In genomic region chr2:215772003-215772402, GRCh38 we compare ENCODE assay signal across 1 cellular context.
TF ChIP-seq lines count a peak whose summit lies in the region.

No MANE protein-coding gene starts in this region.

TF ChIP-seq in K562, 482 proteins besides CTCF, POLR2A, EP300 and RAD21 (continued from another document):
- TF ChIP-seq ETV5 (CRISPR knock-in tag; IDR thresholded peaks at IDR 0.05; ENCODE audit: low read depth) = no peak
- TF ChIP-seq, protein P1, sequence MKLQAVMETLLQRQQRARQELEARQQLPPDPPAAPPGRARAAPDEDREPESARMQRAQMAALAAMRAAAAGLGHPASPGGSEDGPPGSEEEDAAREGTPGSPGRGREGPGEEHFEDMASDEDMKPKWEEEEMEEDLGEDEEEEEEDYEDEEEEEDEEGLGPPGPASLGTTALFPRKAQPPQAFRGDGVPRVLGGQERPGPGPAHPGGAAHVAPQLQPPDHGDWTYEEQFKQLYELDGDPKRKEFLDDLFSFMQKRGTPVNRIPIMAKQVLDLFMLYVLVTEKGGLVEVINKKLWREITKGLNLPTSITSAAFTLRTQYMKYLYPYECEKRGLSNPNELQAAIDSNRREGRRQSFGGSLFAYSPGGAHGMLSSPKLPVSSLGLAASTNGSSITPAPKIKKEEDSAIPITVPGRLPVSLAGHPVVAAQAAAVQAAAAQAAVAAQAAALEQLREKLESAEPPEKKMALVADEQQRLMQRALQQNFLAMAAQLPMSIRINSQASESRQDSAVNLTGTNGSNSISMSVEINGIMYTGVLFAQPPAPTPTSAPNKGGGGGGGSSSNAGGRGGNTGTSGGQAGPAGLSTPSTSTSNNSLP (IDR thresholded peaks at IDR 0.05; ENCODE audit: borderline replicate concordance, low read depth, low read length) = 0 out of 2 replicates have a peak, but pooled peaks have one; percentile 33
- TF ChIP-seq MAFF (IDR thresholded peaks at IDR 0.05; ENCODE audit: low read length) = peak; percentile 81
- TF ChIP-seq, protein P2, sequence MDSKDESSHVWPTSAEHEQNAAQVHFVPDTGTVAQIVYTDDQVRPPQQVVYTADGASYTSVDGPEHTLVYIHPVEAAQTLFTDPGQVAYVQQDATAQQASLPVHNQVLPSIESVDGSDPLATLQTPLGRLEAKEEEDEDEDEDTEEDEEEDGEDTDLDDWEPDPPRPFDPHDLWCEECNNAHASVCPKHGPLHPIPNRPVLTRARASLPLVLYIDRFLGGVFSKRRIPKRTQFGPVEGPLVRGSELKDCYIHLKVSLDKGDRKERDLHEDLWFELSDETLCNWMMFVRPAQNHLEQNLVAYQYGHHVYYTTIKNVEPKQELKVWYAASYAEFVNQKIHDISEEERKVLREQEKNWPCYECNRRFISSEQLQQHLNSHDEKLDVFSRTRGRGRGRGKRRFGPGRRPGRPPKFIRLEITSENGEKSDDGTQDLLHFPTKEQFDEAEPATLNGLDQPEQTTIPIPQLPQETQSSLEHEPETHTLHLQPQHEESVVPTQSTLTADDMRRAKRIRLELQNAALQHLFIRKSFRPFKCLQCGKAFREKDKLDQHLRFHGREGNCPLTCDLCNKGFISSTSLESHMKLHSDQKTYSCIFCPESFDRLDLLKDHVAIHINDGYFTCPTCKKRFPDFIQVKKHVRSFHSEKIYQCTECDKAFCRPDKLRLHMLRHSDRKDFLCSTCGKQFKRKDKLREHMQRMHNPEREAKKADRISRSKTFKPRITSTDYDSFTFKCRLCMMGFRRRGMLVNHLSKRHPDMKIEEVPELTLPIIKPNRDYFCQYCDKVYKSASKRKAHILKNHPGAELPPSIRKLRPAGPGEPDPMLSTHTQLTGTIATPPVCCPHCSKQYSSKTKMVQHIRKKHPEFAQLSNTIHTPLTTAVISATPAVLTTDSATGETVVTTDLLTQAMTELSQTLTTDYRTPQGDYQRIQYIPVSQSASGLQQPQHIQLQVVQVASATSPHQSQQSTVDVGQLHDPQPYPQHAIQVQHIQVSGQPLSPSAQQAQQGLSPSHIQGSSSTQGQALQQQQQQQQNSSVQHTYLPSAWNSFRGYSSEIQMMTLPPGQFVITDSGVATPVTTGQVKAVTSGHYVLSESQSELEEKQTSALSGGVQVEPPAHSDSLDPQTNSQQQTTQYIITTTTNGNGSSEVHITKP (IDR thresholded peaks at IDR 0.05; ENCODE audit: partially characterized antibody) = peak; percentile 79
- TF ChIP-seq NFE2L1 (tag; IDR thresholded peaks at IDR 0.05; ENCODE audit: borderline replicate concordance, low read depth) = 0 out of 2 replicates have a peak, but pooled peaks have one; percentile 30
- TF ChIP-seq SMARCA4 (IDR thresholded peaks at IDR 0.05) = peak; percentile 31
- peak; percentile 51; the same call in 1 of the 2 replicates for TF ChIP-seq DMBX1 (CRISPR knock-in tag; IDR thresholded peaks at IDR 0.05; ENCODE audit: borderline replicate concordance)
- TF ChIP-seq CBFA2T3 (IDR thresholded peaks at IDR 0.05) = peak; percentile 11; the same call in 1 of the 2 replicates
- TF ChIP-seq ZNF609 (CRISPR knock-in tag; IDR thresholded peaks at IDR 0.05; ENCODE audit: borderline replicate concordance) = no peak
- no peak for TF ChIP-seq MITF (IDR thresholded peaks at IDR 0.05)
- peak; percentile 83 for TF ChIP-seq ZNF316 (IDR thresholded peaks at IDR 0.05)
- no peak for TF ChIP-seq PRMT5 (CRISPR knock-in tag; IDR thresholded peaks at IDR 0.05)
- TF ChIP-seq, protein P3, sequence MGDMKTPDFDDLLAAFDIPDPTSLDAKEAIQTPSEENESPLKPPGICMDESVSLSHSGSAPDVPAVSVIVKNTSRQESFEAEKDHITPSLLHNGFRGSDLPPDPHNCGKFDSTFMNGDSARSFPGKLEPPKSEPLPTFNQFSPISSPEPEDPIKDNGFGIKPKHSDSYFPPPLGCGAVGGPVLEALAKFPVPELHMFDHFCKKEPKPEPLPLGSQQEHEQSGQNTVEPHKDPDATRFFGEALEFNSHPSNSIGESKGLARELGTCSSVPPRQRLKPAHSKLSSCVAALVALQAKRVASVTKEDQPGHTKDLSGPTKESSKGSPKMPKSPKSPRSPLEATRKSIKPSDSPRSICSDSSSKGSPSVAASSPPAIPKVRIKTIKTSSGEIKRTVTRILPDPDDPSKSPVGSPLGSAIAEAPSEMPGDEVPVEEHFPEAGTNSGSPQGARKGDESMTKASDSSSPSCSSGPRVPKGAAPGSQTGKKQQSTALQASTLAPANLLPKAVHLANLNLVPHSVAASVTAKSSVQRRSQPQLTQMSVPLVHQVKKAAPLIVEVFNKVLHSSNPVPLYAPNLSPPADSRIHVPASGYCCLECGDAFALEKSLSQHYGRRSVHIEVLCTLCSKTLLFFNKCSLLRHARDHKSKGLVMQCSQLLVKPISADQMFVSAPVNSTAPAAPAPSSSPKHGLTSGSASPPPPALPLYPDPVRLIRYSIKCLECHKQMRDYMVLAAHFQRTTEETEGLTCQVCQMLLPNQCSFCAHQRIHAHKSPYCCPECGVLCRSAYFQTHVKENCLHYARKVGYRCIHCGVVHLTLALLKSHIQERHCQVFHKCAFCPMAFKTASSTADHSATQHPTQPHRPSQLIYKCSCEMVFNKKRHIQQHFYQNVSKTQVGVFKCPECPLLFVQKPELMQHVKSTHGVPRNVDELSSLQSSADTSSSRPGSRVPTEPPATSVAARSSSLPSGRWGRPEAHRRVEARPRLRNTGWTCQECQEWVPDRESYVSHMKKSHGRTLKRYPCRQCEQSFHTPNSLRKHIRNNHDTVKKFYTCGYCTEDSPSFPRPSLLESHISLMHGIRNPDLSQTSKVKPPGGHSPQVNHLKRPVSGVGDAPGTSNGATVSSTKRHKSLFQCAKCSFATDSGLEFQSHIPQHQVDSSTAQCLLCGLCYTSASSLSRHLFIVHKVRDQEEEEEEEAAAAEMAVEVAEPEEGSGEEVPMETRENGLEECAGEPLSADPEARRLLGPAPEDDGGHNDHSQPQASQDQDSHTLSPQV (IDR thresholded peaks at IDR 0.05) = peak; percentile 83
- TF ChIP-seq ZNF766 (CRISPR knock-in tag; conservative IDR thresholded peaks at IDR 0.05) = peak; percentile 59; the same call in 1 of the 2 replicates
